In the genomic region with DNA sequence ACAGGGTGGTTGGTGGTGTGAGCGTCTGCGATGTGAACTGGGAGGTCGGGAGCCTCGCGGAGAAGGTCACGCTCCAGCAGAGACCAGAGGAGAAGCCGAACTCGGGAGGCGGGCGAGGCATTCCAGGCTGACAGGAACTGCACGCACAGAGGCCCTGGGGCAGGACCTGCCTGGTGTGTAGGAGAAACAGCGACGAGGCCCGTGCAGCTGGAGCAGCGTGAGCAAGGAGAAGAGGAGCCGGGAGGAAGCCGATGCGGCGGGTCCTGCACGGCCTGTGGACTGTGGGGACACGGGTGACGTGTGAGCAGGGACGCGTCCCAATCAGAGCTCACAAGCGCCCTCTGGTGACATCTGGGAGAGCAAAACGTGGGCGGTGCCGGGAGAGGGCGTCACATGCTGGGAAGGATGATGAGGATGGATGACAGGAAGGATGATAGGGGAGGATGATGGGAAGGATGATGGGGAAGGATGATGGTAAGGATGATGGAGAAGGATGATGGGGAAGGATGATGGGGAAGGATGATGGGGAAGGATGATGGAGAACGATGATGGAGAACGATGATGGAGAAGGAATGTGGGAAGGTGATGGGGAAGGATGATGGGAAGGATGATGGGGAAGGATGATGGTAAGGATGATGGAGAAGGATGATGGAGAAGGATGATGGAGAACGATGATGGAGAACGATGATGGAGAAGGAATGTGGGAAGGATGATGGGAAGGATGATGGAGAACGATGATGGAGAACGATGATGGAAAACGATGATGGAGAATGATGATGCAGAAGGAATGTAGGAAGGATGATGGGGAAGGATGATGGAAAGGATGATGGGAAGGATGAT, we compare ENCODE assay signal across 1 cellular context.
A peak's percentile ranks its signal among the peaks of the same experiment; 100 is the strongest.
TF ChIP-seq lines count a peak whose summit lies in the region.

No MANE protein-coding gene starts in this region.

TF ChIP-seq in WTC11, 78 proteins besides CTCF, POLR2A, EP300 and RAD21 (continued from another document):
- TF ChIP-seq, protein P1, sequence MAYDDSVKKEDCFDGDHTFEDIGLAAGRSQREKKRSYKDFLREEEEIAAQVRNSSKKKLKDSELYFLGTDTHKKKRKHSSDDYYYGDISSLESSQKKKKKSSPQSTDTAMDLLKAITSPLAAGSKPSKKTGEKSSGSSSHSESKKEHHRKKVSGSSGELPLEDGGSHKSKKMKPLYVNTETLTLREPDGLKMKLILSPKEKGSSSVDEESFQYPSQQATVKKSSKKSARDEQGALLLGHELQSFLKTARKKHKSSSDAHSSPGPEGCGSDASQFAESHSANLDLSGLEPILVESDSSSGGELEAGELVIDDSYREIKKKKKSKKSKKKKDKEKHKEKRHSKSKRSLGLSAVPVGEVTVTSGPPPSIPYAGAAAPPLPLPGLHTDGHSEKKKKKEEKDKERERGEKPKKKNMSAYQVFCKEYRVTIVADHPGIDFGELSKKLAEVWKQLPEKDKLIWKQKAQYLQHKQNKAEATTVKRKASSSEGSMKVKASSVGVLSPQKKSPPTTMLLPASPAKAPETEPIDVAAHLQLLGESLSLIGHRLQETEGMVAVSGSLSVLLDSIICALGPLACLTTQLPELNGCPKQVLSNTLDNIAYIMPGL (CRISPR knock-in tag; IDR thresholded peaks at IDR 0.05) = no peak
- no peak for TF ChIP-seq ATF1 (CRISPR knock-in tag; IDR thresholded peaks at IDR 0.05)
- TF ChIP-seq ZNF512 (CRISPR knock-in tag; IDR thresholded peaks at IDR 0.05; ENCODE audit: borderline replicate concordance) = peak; percentile 92; the same call in 1 of the 2 replicates
- no peak for TF ChIP-seq CREM (CRISPR knock-in tag; IDR thresholded peaks at IDR 0.05)
- TF ChIP-seq E2F4 (CRISPR knock-in tag; IDR thresholded peaks at IDR 0.05; ENCODE audit: borderline replicate concordance, low read depth) = no peak
TF ChIP-seq in WTC11: peak in this region for 4.
